ENCODE assay signal across 8 cellular contexts in genomic region chr7:30226593-30227268, GRCh38. TPM values are rescaled to one million over a fixed set of nuclear protein-coding genes. Genes with fewer than 3 reads are reported as not detected.
DNase-seq lines count a peak whose midpoint lies in the region; ATAC-seq and TF ChIP-seq lines count a peak whose summit lies in the region.

No MANE protein-coding gene starts in this region.

- BruUV-seq in HCT116 (replicated peaks; lab: Mats Ljungman, UMichigan): no TSS peak

- H3K79me2 ChIP-seq in HCT116 (ENCODE audit: insufficient read depth, low read length): no peaks in the 10 kb centered on the region

- intact Hi-C loops in HCT116 (cut with micrococcal nuclease): loop anchor here (1.0 kb wide), 1 partner anchor 187 kb away; no protein-coding TSS in a partner anchor

- ATAC-seq in HCT116 (peak; percentile 91), esophagus mucosa (peak; percentile 14), HG02678 (IDR thresholded peaks at IDR 0.05; ENCODE audit: unreplicated experiment) (no peak), HG03521 (IDR thresholded peaks at IDR 0.05; ENCODE audit: unreplicated experiment) (no peak)
- no peak for ATAC-seq in stimulated activated memory B cell treated with anti-CD40 and anti-IgM and Interleukin-4, amounts not matched to agents 10 μg/mL and 1 μg/mL and 100 μg/mL, for 72 hours

- no peak overlapping the region for H3K4me3 ChIP-seq in HCT116 (replicated peaks in 1 of 2; ENCODE audit: low read depth in 1 of 2, low read length in 2 of 2)
- H3K4me3 ChIP-seq in effector memory CD4-positive, alpha-beta T cell (ENCODE audit: insufficient read depth, low read depth, low read length, poor library complexity, severe bottlenecking): no peak overlapping the region

- TF ChIP-seq RAD21 in HCT116 (IDR thresholded peaks at IDR 0.05; ENCODE audit: low read depth): peak; percentile 67

- H3K9me3 Mint-ChIP-seq in stimulated activated memory B cell treated with anti-CD40 and anti-IgM and Interleukin-4, amounts not matched to agents 10 μg/mL and 1 μg/mL and 100 μg/mL, for 72 hours: peaks cover 3% of the 10 kb centered on the region

- no peak for TF ChIP-seq POLR2A in HCT116 (IDR thresholded peaks at IDR 0.05; ENCODE audit: borderline replicate concordance, extremely low read depth, insufficient read depth, insufficient read length)

- H3K4me1 Mint-ChIP-seq in stimulated activated memory B cell treated with anti-CD40 and anti-IgM and Interleukin-4, amounts not matched to agents 10 μg/mL and 1 μg/mL and 100 μg/mL, for 72 hours: peaks cover 32% of the 10 kb centered on the region

- no peaks in the 10 kb centered on the region for H3K27me3 ChIP-seq in HCT116 (ENCODE audit: insufficient read depth, low read length)
- H3K27me3 ChIP-seq in effector memory CD4-positive, alpha-beta T cell (replicated peaks; ENCODE audit: control insufficient read depth, insufficient read depth, low read length, poor library complexity, severe bottlenecking): no peaks in the 10 kb centered on the region

- DNase-seq in HCT116 (ENCODE audit: low read depth, low spot score) (peak; percentile 63), NCI-H774 (lab: John Stamatoyannopoulos, UW) (peak; percentile 57), AML-193 (lab: John Stamatoyannopoulos, UW) (no peak)
- no peak for DNase-seq in effector memory CD4-positive, alpha-beta T cell

- H3K36me3 ChIP-seq in HCT116 (ENCODE audit: control insufficient read depth in 1 of 2, insufficient read depth in 2 of 2, low read length in 2 of 2): no peaks in the 10 kb centered on the region
- H3K36me3 ChIP-seq in effector memory CD4-positive, alpha-beta T cell (ENCODE audit: control insufficient read depth, insufficient read depth, low read length): no peaks in the 10 kb centered on the region

- H3K4me1 ChIP-seq in HCT116 (ENCODE audit: control insufficient read depth in 1 of 2, insufficient read depth in 2 of 2, low read length in 2 of 2): peaks cover 15 to 23% of the 10 kb centered on the region in 2 experiments
- H3K4me1 ChIP-seq in effector memory CD4-positive, alpha-beta T cell (ENCODE audit: control insufficient read depth, insufficient read depth, low read length, poor library complexity, severe bottlenecking): no peaks in the 10 kb centered on the region

- H3K9me3 ChIP-seq in HCT116 (ENCODE audit: control insufficient read depth in 1 of 2, insufficient read depth in 1 of 2, low read depth in 1 of 2, low read length in 2 of 2): no peaks in the 10 kb centered on the region
- H3K9me3 ChIP-seq in effector memory CD4-positive, alpha-beta T cell (ENCODE audit: control insufficient read depth, low read length): no peaks in the 10 kb centered on the region

- POLR2A ChIA-PET in HCT116 (lab: Charles Lee): no interaction called here

- peak; percentile 76 to 96 (median 81) for TF ChIP-seq CTCF in HCT116 (IDR thresholded peaks at IDR 0.05 in 2 of 3, conservative IDR thresholded peaks at IDR 0.05 in 1 of 3; ENCODE audit: borderline replicate concordance in 1 of 3, insufficient read depth in 1 of 3, low read depth in 2 of 3, low read length in 2 of 3)

- no peak overlapping the region for H3K9ac ChIP-seq in HCT116 (ENCODE audit: low read length)

- RAD21 ChIA-PET in HCT116 (lab: Charles Lee; ENCODE audit: low non-redundant PET in 1 of 2, low total read pairs in 2 of 2, uncharacterized antibody in 2 of 2, unreplicated experiment in 2 of 2): interaction anchor here in 1 of 2 experiments (0.6 kb wide), 1 partner anchor 117 kb away, joined by 5 read pairs; no protein-coding TSS in a partner anchor

- H3K27ac ChIP-seq in HCT116 (ENCODE audit: low read depth, low read length): no peak overlapping the region
- no peak overlapping the region for H3K27ac ChIP-seq in effector memory CD4-positive, alpha-beta T cell (ENCODE audit: insufficient read depth, low read length, poor library complexity, severe bottlenecking)

- peak overlapping the region; percentile 75 for H3K27ac Mint-ChIP-seq in stimulated activated memory B cell treated with anti-CD40 and anti-IgM and Interleukin-4, amounts not matched to agents 10 μg/mL and 1 μg/mL and 100 μg/mL, for 72 hours

- no peaks in the 10 kb centered on the region for H3K9me2 ChIP-seq in HCT116 (ENCODE audit: insufficient read depth)

- no peaks in the 10 kb centered on the region for H3K36me3 Mint-ChIP-seq in stimulated activated memory B cell treated with anti-CD40 and anti-IgM and Interleukin-4, amounts not matched to agents 10 μg/mL and 1 μg/mL and 100 μg/mL, for 72 hours

- peak overlapping the region; percentile 63 for H3K4me2 ChIP-seq in HCT116 (ENCODE audit: low read length)

- H3K27me3 Mint-ChIP-seq in stimulated activated memory B cell treated with anti-CD40 and anti-IgM and Interleukin-4, amounts not matched to agents 10 μg/mL and 1 μg/mL and 100 μg/mL, for 72 hours: no peaks in the 10 kb centered on the region

- CTCF ChIA-PET in HCT116 (lab: Charles Lee): no interaction called here

- H3K4me3 Mint-ChIP-seq in stimulated activated memory B cell treated with anti-CD40 and anti-IgM and Interleukin-4, amounts not matched to agents 10 μg/mL and 1 μg/mL and 100 μg/mL, for 72 hours: no peak overlapping the region

- peak overlapping the region; percentile 99 for H2AFZ ChIP-seq in HCT116 (ENCODE audit: low read depth, low read length, poor library complexity, severe bottlenecking)

- no peaks in the 10 kb centered on the region for H4K20me1 ChIP-seq in HCT116 (ENCODE audit: insufficient read depth)

TF ChIP-seq in HCT116, 20 proteins besides CTCF, POLR2A, EP300 and RAD21:
- TF ChIP-seq EZH2 (IDR thresholded peaks at IDR 0.05): no peak
- 0 out of 2 replicates have a peak, but pooled peaks have one; percentile 32 for TF ChIP-seq MAX (IDR thresholded peaks at IDR 0.05)

RNA-seq across cellular contexts. Expression of gene ZNRF2, which starts 57.7 kb away (rescaled TPM):
- total RNA-seq in HCT116 (2021; ENCODE audit: unreplicated experiment): 10.2 TPM
- 1.8 and 2.0 TPM in 2 replicates for polyA plus RNA-seq in HCT116 (2012)
- 14.5 TPM for total RNA-seq in esophagus mucosa

Comparison
In these comparisons a context has a peak if more than half of its experiments do, and no peak if none do; other contexts are left out.
1. ATAC-seq: peak in HCT116 (single experiment) and esophagus mucosa (single experiment); none in stimulated activated memory B cell treated with anti-CD40 and anti-IgM and Interleukin-4, amounts not matched to agents 10 μg/mL and 1 μg/mL and 100 μg/mL, for 72 hours (single experiment), HG02678 (single experiment) and HG03521 (single experiment).
2. DNase-seq: peak in HCT116 (single experiment) and NCI-H774 (single experiment); none in AML-193 (0 of 2) and effector memory CD4-positive, alpha-beta T cell (0 of 3).